In genomic region chr3:3133490-3133889, GRCh38 we compare ENCODE assay signal across 1 cellular context.
TF ChIP-seq lines count a peak whose summit lies in the region.

No MANE protein-coding gene starts in this region.

TF ChIP-seq in A549, 52 proteins besides CTCF, POLR2A, EP300 and RAD21 (continued from another document):
- TF ChIP-seq PBX3 (IDR thresholded peaks at IDR 0.05) = no peak
- TF ChIP-seq NPAS2 (CRISPR knock-in tag; IDR thresholded peaks at IDR 0.05; ENCODE audit: borderline replicate concordance) = no peak
- TF ChIP-seq MAFK (IDR thresholded peaks at IDR 0.05; ENCODE audit: partially characterized antibody) = no peak
- no peak for TF ChIP-seq FOSB (CRISPR knock-in tag; IDR thresholded peaks at IDR 0.05)
- TF ChIP-seq PHF8 (IDR thresholded peaks at IDR 0.05; ENCODE audit: borderline replicate concordance, low read depth) = no peak
- no peak for TF ChIP-seq RARB (CRISPR knock-in tag; IDR thresholded peaks at IDR 0.05)
- TF ChIP-seq RCOR1 (IDR thresholded peaks at IDR 0.05; ENCODE audit: low read depth, low read length) = no peak
- TF ChIP-seq CBX8 (IDR thresholded peaks at IDR 0.05) = no peak
